ENCODE assay signal across 25 cellular contexts in genomic region chr9:89356782-89357181, GRCh38. TPM values are rescaled to one million over a fixed set of nuclear protein-coding genes. Genes with fewer than 3 reads are reported as not detected.
DNase-seq lines count a peak whose midpoint lies in the region; ATAC-seq, FAIRE-seq and TF ChIP-seq lines count a peak whose summit lies in the region.
"Had no signal": no experiment of that assay in that cellular context is flagged by ENCODE, and none has a peak within 500 bp of the region (broad histone marks: within the 10 kb centered on the region; RNA-seq: fewer than 3 reads in every experiment).

No MANE protein-coding gene starts in this region.

- peaks cover 16 to 54% of the 10 kb centered on the region in 2 experiments for H3K36me3 ChIP-seq in HepG2 (replicated peaks in 1 of 2; ENCODE audit: control insufficient read depth in 1 of 2, insufficient read depth in 2 of 2, low read length in 2 of 2)
- H3K36me3 ChIP-seq in right lobe of liver, result peaks cover 0 to 64% (median 21%) of the 10 kb centered on the region in 4 donors
- peaks cover 73% of the 10 kb centered on the region for H3K36me3 ChIP-seq in osteoblast (ENCODE audit: insufficient read depth, low read length)
- H3K36me3 ChIP-seq in Caco-2 (ENCODE audit: control insufficient read depth, insufficient read depth, low read length), result no peaks in the 10 kb centered on the region

- ATAC-seq in HepG2, result peak; percentile 9
- ATAC-seq in right lobe of liver, result no peak
- ATAC-seq: CD8-positive, alpha-beta T cell; HCT116; PC-3 had no signal

- no peaks in the 10 kb centered on the region for H3K4me1 Mint-ChIP-seq in Caco-2 (ENCODE audit: low read depth, unreplicated experiment)

- no peak for FAIRE-seq in HepG2 (lab: Jason Lieb, UNC)
- FAIRE-seq: G401.6 had no signal

- H3K9me3 Mint-ChIP-seq in Caco-2 (ENCODE audit: unreplicated experiment), result no peaks in the 10 kb centered on the region
- H3K9me3 Mint-ChIP-seq: CD8-positive, alpha-beta T cell; IgD-negative memory B cell had no signal

- H3K4me2 ChIP-seq in HepG2 (ENCODE audit: low read depth, low read length), result peak overlapping the region; percentile 25; the same call in 1 of the 2 replicates
- no peak overlapping the region for H3K4me2 ChIP-seq in osteoblast (ENCODE audit: insufficient read depth, low read length)

- POLR2A ChIA-PET in HepG2 (lab: Yijun Ruan, JAX) (interaction anchor here (1.2 to 2.8 kb wide), 5 partner anchors 13 to 200 kb away, joined by 3 to 17 read pairs (median 7); partner anchors contain the start of genes CKS2 and SECISBP2), Caco-2 (lab: Charles Lee) (no interaction called here)

- H3K9me3 ChIP-seq in HepG2 (ENCODE audit: low read length) (no peaks in the 10 kb centered on the region), right lobe of liver (no peaks in the 10 kb centered on the region), osteoblast (ENCODE audit: low read depth, low read length) (no peaks in the 10 kb centered on the region), Caco-2 (no peaks in the 10 kb centered on the region)

- H3K4me3 ChIP-seq in HepG2 (replicated peaks in 1 of 3; ENCODE audit: insufficient read depth in 1 of 3, low read depth in 2 of 3, low read length in 3 of 3) (no peak overlapping the region), right lobe of liver (no peak overlapping the region), osteoblast (ENCODE audit: insufficient read depth, low read length) (no peak overlapping the region), Caco-2 (ENCODE audit: low read depth, low read length) (no peak overlapping the region)
- H3K4me3 ChIP-seq: GM23248 had no signal

- 100% methylated on average over 2 of the region's 2 CpGs for WGBS in HepG2 (ENCODE audit: low lambda C conversion rate)
- WGBS in right lobe of liver (ENCODE audit: insufficient coverage, low coverage, low lambda C conversion rate, missing lambda C conversion rate), result 60% methylated on average over 1 of the region's 2 CpGs

- TF ChIP-seq POLR2A in HepG2 (IDR thresholded peaks at IDR 0.05; ENCODE audit: insufficient read depth in 1 of 2, low read depth in 2 of 2, low read length in 2 of 2) (no peak), right lobe of liver (IDR thresholded peaks at IDR 0.05) (no peak)

- no peak overlapping the region for H3K9ac ChIP-seq in HepG2 (ENCODE audit: insufficient read depth, low read depth, low read length)
- H3K9ac ChIP-seq: GM23248 had no signal

- no peaks in the 10 kb centered on the region for H3K27me3 Mint-ChIP-seq in Caco-2 (ENCODE audit: insufficient read depth, unreplicated experiment)
- H3K27me3 Mint-ChIP-seq: B cell, IgD-negative memory B cell had no signal

- in situ Hi-C loops in HepG2 (cut with HindIII; ENCODE audit: extremely low pct_ligation_motif_present, low pct_unique_long_range_greater_than_20kb), result no loop called here

- CTCF ChIA-PET in HepG2 (lab: Yijun Ruan, JAX; ENCODE audit: low intra/inter-chr PET ratio, low total read pairs), result no interaction called here
- CTCF ChIA-PET in Caco-2 (lab: Charles Lee), result no interaction called here

- H4K20me1 ChIP-seq in HepG2 (ENCODE audit: insufficient read depth, low read length) (no peaks in the 10 kb centered on the region), osteoblast (ENCODE audit: insufficient read depth, low read length) (peaks cover 4% of the 10 kb centered on the region)

- no peak for TF ChIP-seq RAD21 in HepG2 (CRISPR knock-in tag; IDR thresholded peaks at IDR 0.05)

- H3K36me3 Mint-ChIP-seq in Caco-2 (ENCODE audit: insufficient read depth, unreplicated experiment), result peaks cover 23% of the 10 kb centered on the region

- no peak overlapping the region for H3K27ac Mint-ChIP-seq in Caco-2 (ENCODE audit: unreplicated experiment)
- H3K27ac Mint-ChIP-seq: B cell; CD8-positive, alpha-beta T cell had no signal

- intact Hi-C loops in HepG2 (cut with micrococcal nuclease; ENCODE audit: unreplicated experiment) (loop anchor here (1.0 to 5.0 kb wide), 2 partner anchors 38 to 201 kb away; partner anchors contain the start of gene SECISBP2), right lobe of liver (cut with DNase I) (no loop called here), Caco-2 (cut with micrococcal nuclease; ENCODE audit: unreplicated experiment) (no loop called here)

- H3K4me3 Mint-ChIP-seq in Caco-2 (ENCODE audit: unreplicated experiment), result no peak overlapping the region
- H3K4me3 Mint-ChIP-seq: B cell; CD8-positive, alpha-beta T cell; IgD-negative memory B cell had no signal

- H3K4me1 ChIP-seq in HepG2 (ENCODE audit: insufficient read depth, low read length) (peaks cover 78% of the 10 kb centered on the region), right lobe of liver (peaks cover 0 to 23% (median 13%) of the 10 kb centered on the region in 4 donors), osteoblast (ENCODE audit: insufficient read depth, low read length) (no peaks in the 10 kb centered on the region), Caco-2 (no peaks in the 10 kb centered on the region)

- TF ChIP-seq CTCF in HepG2 (CRISPR knock-in tag; IDR thresholded peaks at IDR 0.05) (no peak), right lobe of liver (IDR thresholded peaks at IDR 0.05) (no peak), osteoblast (IDR thresholded peaks at IDR 0.05; ENCODE audit: extremely low read depth, low read depth, low read length) (no peak), Caco-2 (IDR thresholded peaks at IDR 0.05; ENCODE audit: insufficient read depth in 1 of 2, low read depth in 1 of 2, low read length in 1 of 2, severe bottlenecking in 1 of 2, unreplicated experiment in 1 of 2) (no peak)

- H3K27ac ChIP-seq in HepG2 (ENCODE audit: extremely low read length, insufficient read depth, low read length) (peak overlapping the region; percentile 70), right lobe of liver (no peak overlapping the region), osteoblast (ENCODE audit: low read depth, low read length) (no peak overlapping the region)
- H3K27ac ChIP-seq: 22Rv1, GM23248, RWPE1 had no signal

- H3K27me3 ChIP-seq in HepG2 (ENCODE audit: control insufficient read depth in 1 of 2, insufficient read depth in 2 of 2, low read length in 2 of 2), result no peaks in the 10 kb centered on the region
- H3K27me3 ChIP-seq in right lobe of liver, result no peaks in the 10 kb centered on the region
- no peaks in the 10 kb centered on the region for H3K27me3 ChIP-seq in osteoblast (ENCODE audit: insufficient read depth, low read length)
- no peaks in the 10 kb centered on the region for H3K27me3 ChIP-seq in Caco-2 (replicated peaks; ENCODE audit: control insufficient read depth, insufficient read depth, low read length)

- BruUV-seq in HepG2 (replicated peaks; lab: Mats Ljungman, UMichigan) (no TSS peak), Caco-2 (replicated peaks; lab: Mats Ljungman, UMichigan) (no TSS peak)

- TF ChIP-seq EP300 in HepG2 (IDR thresholded peaks at IDR 0.05; ENCODE audit: low read depth in 2 of 2, low read length in 2 of 2) (no peak), HepG2 (CRISPR knock-in tag; IDR thresholded peaks at IDR 0.05; ENCODE audit: borderline replicate concordance) (no peak)

- DNase-seq in NCI-H146 (lab: John Stamatoyannopoulos, UW), result peak; percentile 4
- no peak for DNase-seq in NCI-H146 treated with DMSO at 0.1 percent for 48 hours (lab: John Stamatoyannopoulos, UW; ENCODE audit: unreplicated experiment)
- DNase-seq in HepG2 (ENCODE audit: low spot score), result no peak
- DNase-seq in right lobe of liver, result no peak
- peak; percentile 37 for DNase-seq in osteoblast (ENCODE audit: insufficient read length, low spot score, missing footprints)
- no peak for DNase-seq in stimulated activated CD4-positive, alpha-beta T cell treated with anti-CD3 and anti-CD28 coated beads, Interleukin-4, amount 100 ng/mL, for 4 hours
- no peak for DNase-seq in Caco-2
- DNase-seq in stimulated activated CD8-positive, alpha-beta memory T cell treated with anti-CD3 and anti-CD28 coated beads, Interleukin-4, amount 100 ng/mL, for 48 hours, result no peak
- DNase-seq: CD8-positive, alpha-beta T cell; DND-41; GM23248; Kasumi-1; MM.1S; NCI-H1105; NCI-H1930; NCI-H2171; NCI-H446 treated with DMSO at 0.1 percent for 48 hours; NCI-H774; PC-3 had no signal

- no peak overlapping the region for H2AFZ ChIP-seq in HepG2 (ENCODE audit: low read length)
- H2AFZ ChIP-seq in osteoblast (ENCODE audit: low read length), result no peak overlapping the region
- H2AFZ ChIP-seq: GM23248 had no signal

- no peaks in the 10 kb centered on the region for H3K79me2 ChIP-seq in HepG2 (ENCODE audit: insufficient read depth, low read length)
- H3K79me2 ChIP-seq in osteoblast (ENCODE audit: insufficient read depth, low read length), result peaks cover 2% of the 10 kb centered on the region

RNA-seq across cellular contexts. Expression of gene SECISBP2, which starts 38.5 kb away (rescaled TPM):
- total RNA-seq in HepG2 (2016; rRNA removed; fragmentation: Illumina TruSeq; extraction: Trizol) (32.4 and 32.9 TPM in 2 replicates), right lobe of liver (10 to 100 TPM; 17.3 to 34.2 (median 26.5) TPM), osteoblast (30.6 and 30.8 TPM in 2 replicates), Caco-2 (2022) (21.0 and 23.2 TPM in 2 replicates)
- total RNA-seq in HepG2 (2016; cell fraction: cytosol; rRNA removed; fragmentation: Illumina TruSeq; extraction: Trizol; ENCODE audit: low read depth), result 14.6 and 17.7 TPM in 2 replicates
- 34.2 and 35.3 TPM in 2 replicates for total RNA-seq in HepG2 (2016; cell fraction: insoluble cytoplasmic fraction; rRNA removed; fragmentation: Illumina TruSeq; extraction: Trizol)
- 39.7 and 44.1 TPM in 2 replicates for total RNA-seq in HepG2 (2016; cell fraction: membrane; rRNA removed; fragmentation: Illumina TruSeq; extraction: Trizol)
- 37.8 and 40.1 TPM in 2 replicates for total RNA-seq in HepG2 (2016; cell fraction: nucleus; rRNA removed; fragmentation: Illumina TruSeq; extraction: Trizol)
- polyA plus RNA-seq in HepG2 (2011; rRNA removed), result 38.0 and 38.4 TPM in 2 replicates
- polyA plus RNA-seq in HepG2 (2011; cell fraction: cytosol; rRNA removed), result 20.4 and 26.2 TPM in 2 replicates
- polyA plus RNA-seq in HepG2 (2011; cell fraction: nucleus; rRNA removed), result 48.6 and 57.7 TPM in 2 replicates
- 31.4 and 31.5 TPM in 2 replicates for polyA plus RNA-seq in HepG2 (2012)
- polyA plus RNA-seq in HepG2 (2016; cell fraction: cytosol; fragmentation: Illumina TruSeq; extraction: Trizol; ENCODE audit: low read depth), result 18.7 and 19.7 TPM in 2 replicates
- polyA plus RNA-seq in HepG2 (2016; cell fraction: insoluble cytoplasmic fraction; fragmentation: Illumina TruSeq; extraction: Trizol; ENCODE audit: low read depth), result 32.7 and 33.1 TPM in 2 replicates
- 33.3 and 34.2 TPM in 2 replicates for polyA plus RNA-seq in HepG2 (2016; cell fraction: membrane; fragmentation: Illumina TruSeq; extraction: Trizol; ENCODE audit: low read depth)
- polyA plus RNA-seq in HepG2 (2016; cell fraction: nucleus; fragmentation: Illumina TruSeq; extraction: Trizol; ENCODE audit: insufficient read depth, low read depth), result 46.3 and 52.0 TPM in 2 replicates
- polyA minus RNA-seq in HepG2 (2011; rRNA and poly(A)+ RNA removed; ENCODE audit: low replicate concordance), result 21.8 and 27.1 TPM in 2 replicates
- 13.3 and 14.0 TPM in 2 replicates for polyA minus RNA-seq in HepG2 (2011; cell fraction: cytosol; rRNA and poly(A)+ RNA removed)
- polyA minus RNA-seq in HepG2 (2011; cell fraction: nucleus; rRNA and poly(A)+ RNA removed), result 60.4 and 64.4 TPM in 2 replicates

RNA-seq across cellular contexts. Expression of gene CKS2, which starts 45.8 kb away (rescaled TPM):
- total RNA-seq in HepG2 (2016; rRNA removed; fragmentation: Illumina TruSeq; extraction: Trizol) (317 and 498 TPM in 2 replicates), right lobe of liver (10 to 100 TPM in 3 of 6 experiments, 1 to 10 TPM in 3; 4.4 to 27.2 (median 9.1) TPM), osteoblast (17.0 and 18.6 TPM in 2 replicates), Caco-2 (2022) (93.8 and 94.1 TPM in 2 replicates)
- 202 and 209 TPM in 2 replicates for total RNA-seq in HepG2 (2016; cell fraction: cytosol; rRNA removed; fragmentation: Illumina TruSeq; extraction: Trizol; ENCODE audit: low read depth)
- 319 and 528 TPM in 2 replicates for total RNA-seq in HepG2 (2016; cell fraction: insoluble cytoplasmic fraction; rRNA removed; fragmentation: Illumina TruSeq; extraction: Trizol)
- 159 TPM in 2 replicates for total RNA-seq in HepG2 (2016; cell fraction: membrane; rRNA removed; fragmentation: Illumina TruSeq; extraction: Trizol)
- 121 and 124 TPM in 2 replicates for total RNA-seq in HepG2 (2016; cell fraction: nucleus; rRNA removed; fragmentation: Illumina TruSeq; extraction: Trizol)
- 151 and 251 TPM in 2 replicates for polyA plus RNA-seq in HepG2 (2011; rRNA removed)
- 262 and 383 TPM in 2 replicates for polyA plus RNA-seq in HepG2 (2011; cell fraction: cytosol; rRNA removed)
- polyA plus RNA-seq in HepG2 (2011; cell fraction: nucleus; rRNA removed), result 75.2 and 95.2 TPM in 2 replicates
- 170 and 179 TPM in 2 replicates for polyA plus RNA-seq in HepG2 (2012)
- 102 and 110 TPM in 2 replicates for polyA plus RNA-seq in HepG2 (2016; cell fraction: cytosol; fragmentation: Illumina TruSeq; extraction: Trizol; ENCODE audit: low read depth)
- 534 and 617 TPM in 2 replicates for polyA plus RNA-seq in HepG2 (2016; cell fraction: insoluble cytoplasmic fraction; fragmentation: Illumina TruSeq; extraction: Trizol; ENCODE audit: low read depth)
- 117 and 124 TPM in 2 replicates for polyA plus RNA-seq in HepG2 (2016; cell fraction: membrane; fragmentation: Illumina TruSeq; extraction: Trizol; ENCODE audit: low read depth)
- 190 and 193 TPM in 2 replicates for polyA plus RNA-seq in HepG2 (2016; cell fraction: nucleus; fragmentation: Illumina TruSeq; extraction: Trizol; ENCODE audit: insufficient read depth, low read depth)
- 158 and 427 TPM in 2 replicates for polyA minus RNA-seq in HepG2 (2011; rRNA and poly(A)+ RNA removed; ENCODE audit: low replicate concordance)
- 55.3 and 63.5 TPM in 2 replicates for polyA minus RNA-seq in HepG2 (2011; cell fraction: cytosol; rRNA and poly(A)+ RNA removed)
- 22.9 and 24.1 TPM in 2 replicates for polyA minus RNA-seq in HepG2 (2011; cell fraction: nucleus; rRNA and poly(A)+ RNA removed)

Comparison
In these comparisons a context has a peak if more than half of its experiments do, and no peak if none do; other contexts are left out.
1. DNase-seq: peak in NCI-H146 (single experiment) and osteoblast (single experiment); none in NCI-H146 treated with DMSO at 0.1 percent for 48 hours (single experiment), HepG2 (single experiment), right lobe of liver (0 of 3), stimulated activated CD4-positive, alpha-beta T cell treated with anti-CD3 and anti-CD28 coated beads, Interleukin-4, amount 100 ng/mL, for 4 hours (0 of 2), Caco-2 (0 of 2) and stimulated activated CD8-positive, alpha-beta memory T cell treated with anti-CD3 and anti-CD28 coated beads, Interleukin-4, amount 100 ng/mL, for 48 hours (single experiment).